22 cellular contexts compared by ENCODE assay signal in the genomic region with DNA sequence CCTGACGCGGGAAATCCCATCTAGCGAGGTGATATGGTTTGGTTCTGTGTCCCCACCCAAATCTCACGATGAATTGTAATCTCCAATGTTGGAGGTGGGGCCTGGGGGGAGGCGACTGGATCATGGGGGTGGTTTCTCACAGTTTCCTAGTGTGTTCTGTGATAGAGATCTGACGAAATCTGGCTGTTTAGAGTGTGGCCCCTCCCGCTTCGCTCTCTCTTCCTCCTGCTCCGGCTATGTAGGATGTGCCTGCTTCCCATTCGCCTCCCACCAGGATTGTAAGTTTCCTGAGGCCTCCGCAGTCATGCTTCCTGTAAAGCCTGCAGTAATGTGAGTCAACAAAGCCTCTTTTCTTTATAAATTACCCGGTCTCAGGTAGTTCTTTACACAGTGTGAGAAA. TPM values are rescaled to one million over a fixed set of nuclear protein-coding genes. Genes with fewer than 3 reads are reported as not detected.
DNase-seq lines count a peak whose midpoint lies in the region; ATAC-seq and TF ChIP-seq lines count a peak whose summit lies in the region.
"Had no signal": no experiment of that assay in that cellular context is flagged by ENCODE, and none has a peak within 500 bp of the region (broad histone marks: within the 10 kb centered on the region; RNA-seq: fewer than 3 reads in every experiment).

No MANE protein-coding gene starts in this region.

- peak overlapping the region; percentile 36 for H3K27ac ChIP-seq in WERI-Rb-1
- no peak overlapping the region for H3K27ac ChIP-seq in CD4-positive, alpha-beta memory T cell (ENCODE audit: low read depth, low read length)
- H3K27ac ChIP-seq: BLaER1 had no signal

- POLR2A ChIA-PET in CD4-positive, alpha-beta memory T cell (lab: Charles Lee; ENCODE audit: partially characterized antibody), result no interaction called here

- DNase-seq in CD1c-positive myeloid dendritic cell (ENCODE audit: extremely low spot score), result peak; percentile 40
- peak; percentile 10 for DNase-seq in HT1080 (ENCODE audit: low read depth)
- DNase-seq in WERI-Rb-1, result no peak
- peak; percentile 60 to 68 for DNase-seq in lung microvascular endothelial cell (ENCODE audit: low read depth in 2 of 2)
- no peak for DNase-seq in stimulated activated naive CD4-positive, alpha-beta T cell (lab: John Stamatoyannopoulos, UW)
- no peak for DNase-seq in NCI-H1105 (lab: John Stamatoyannopoulos, UW)
- DNase-seq in CD4-positive, alpha-beta memory T cell, result no peak
- DNase-seq: ACHN; Calu3; CD8-positive, alpha-beta T cell; NCI-H1436 treated with DMSO at 0.1 percent for 48 hours; NCI-H2029 treated with DMSO at 0.1 percent for 48 hours; NCI-H510A treated with DMSO at 0.1 percent for 48 hours had no signal

- H3K36me3 ChIP-seq in WERI-Rb-1, result peaks cover 52% of the 10 kb centered on the region
- no peaks in the 10 kb centered on the region for H3K36me3 ChIP-seq in CD4-positive, alpha-beta memory T cell (ENCODE audit: insufficient read depth, low read length)

- H3K9me3 Mint-ChIP-seq in CD4-positive, alpha-beta memory T cell, result no peaks in the 10 kb centered on the region
- H3K9me3 Mint-ChIP-seq: CD8-positive, alpha-beta T cell; T-helper 1 cell treated with Interleukin-12 subunit alpha and Interleukin-12 subunit beta and Interleukin-4 antibody, amounts not matched to agents 30 μg/mL and 1 μg/mL, for 36 hours had no signal

- H3K27ac Mint-ChIP-seq in CD4-positive, alpha-beta memory T cell, result no peak overlapping the region
- H3K27ac Mint-ChIP-seq: CD8-positive, alpha-beta T cell; T-helper 1 cell treated with Interleukin-12 subunit alpha and Interleukin-12 subunit beta and Interleukin-4 antibody, amounts not matched to agents 30 μg/mL and 1 μg/mL, for 36 hours had no signal

- H3K4me1 ChIP-seq in CD4-positive, alpha-beta memory T cell (ENCODE audit: insufficient read depth, low read length), result no peaks in the 10 kb centered on the region

- no peaks in the 10 kb centered on the region for H3K27me3 ChIP-seq in WERI-Rb-1 (ENCODE audit: insufficient read depth, low read depth, severe bottlenecking)
- H3K27me3 ChIP-seq in CD4-positive, alpha-beta memory T cell (ENCODE audit: insufficient read depth, low read length), result no peaks in the 10 kb centered on the region
- H3K27me3 ChIP-seq: BLaER1, MG63 had no signal

- no peak for ATAC-seq in GM18868 (IDR thresholded peaks at IDR 0.05; ENCODE audit: unreplicated experiment)
- ATAC-seq: CD8-positive, alpha-beta T cell; K562 had no signal

- no peak overlapping the region for H3K4me3 ChIP-seq in WERI-Rb-1 (ENCODE audit: low read depth, low read length)
- H3K4me3 ChIP-seq in CD4-positive, alpha-beta memory T cell (ENCODE audit: low read length in 2 of 2), result no peak overlapping the region
- H3K4me3 ChIP-seq: BLaER1, K562, MG63 had no signal

- H3K4me1 Mint-ChIP-seq in CD4-positive, alpha-beta memory T cell, result peaks cover 0 to 1% (median 0%) of the 10 kb centered on the region in 4 donors

- H3K9me3 ChIP-seq in WERI-Rb-1 (ENCODE audit: severe bottlenecking), result no peaks in the 10 kb centered on the region
- no peaks in the 10 kb centered on the region for H3K9me3 ChIP-seq in CD4-positive, alpha-beta memory T cell (ENCODE audit: control insufficient read depth in 1 of 2, low read length in 2 of 2)
- H3K9me3 ChIP-seq: MG63 had no signal

- H3K27me3 Mint-ChIP-seq in CD4-positive, alpha-beta memory T cell, result no peaks in the 10 kb centered on the region

- no peak overlapping the region for H3K4me3 Mint-ChIP-seq in CD4-positive, alpha-beta memory T cell
- H3K4me3 Mint-ChIP-seq: CD8-positive, alpha-beta T cell; T-helper 1 cell treated with Interleukin-12 subunit alpha and Interleukin-12 subunit beta and Interleukin-4 antibody, amounts not matched to agents 30 μg/mL and 1 μg/mL, for 36 hours had no signal

- peaks cover 0 to 1% of the 10 kb centered on the region in 2 donors for H3K36me3 Mint-ChIP-seq in CD4-positive, alpha-beta memory T cell
- H3K36me3 Mint-ChIP-seq: CD8-positive, alpha-beta T cell had no signal

- no peak for TF ChIP-seq CTCF in WERI-Rb-1 (IDR thresholded peaks at IDR 0.05; ENCODE audit: low read depth, low read length)

- CTCF ChIA-PET in CD4-positive, alpha-beta memory T cell (lab: Charles Lee; ENCODE audit: partially characterized antibody), result no interaction called here

- intact Hi-C loops in CD4-positive, alpha-beta memory T cell (cut with micrococcal nuclease), result no loop called here

RNA-seq across cellular contexts. Expression of a gene that starts 31.6 kb away (rescaled TPM):
- 3.3 and 5.0 TPM in 2 replicates for total RNA-seq in HT1080 (2014; rRNA removed; shearing (Covaris generic))
- polyA plus RNA-seq in HT1080 (2015; cell fraction: cytosol; rRNA removed), result 4.7 and 6.4 TPM in 2 replicates
- polyA plus RNA-seq in HT1080 (2015; cell fraction: nucleus; rRNA removed), result 17.9 and 18.8 TPM in 2 replicates
- 10.7 and 17.5 TPM in 2 replicates for total RNA-seq in lung microvascular endothelial cell
- total RNA-seq in CD4-positive, alpha-beta memory T cell, result 1 to 10 TPM; 5.5 to 7.3 TPM
- 1 to 10 TPM; 3.3 to 3.8 TPM for polyA plus RNA-seq in CD4-positive, alpha-beta memory T cell

RNA-seq across cellular contexts. Expression of a gene that starts 31.9 kb away (rescaled TPM):
- 5.7 and 7.0 TPM in 2 replicates for total RNA-seq in HT1080 (2014; rRNA removed; shearing (Covaris generic))
- 6.9 TPM in 2 replicates for polyA plus RNA-seq in HT1080 (2015; cell fraction: cytosol; rRNA removed)
- 20.6 and 24.2 TPM in 2 replicates for polyA plus RNA-seq in HT1080 (2015; cell fraction: nucleus; rRNA removed)
- 5.9 and 9.5 TPM in 2 replicates for total RNA-seq in lung microvascular endothelial cell
- 10 to 100 TPM; 27.3 to 33.8 TPM for total RNA-seq in CD4-positive, alpha-beta memory T cell
- polyA plus RNA-seq in CD4-positive, alpha-beta memory T cell, result 1 to 10 TPM in 1 of 2 donors, under 1 TPM in 1; 0.55 to 5.1 TPM

RNA-seq across cellular contexts. Expression of a gene that starts 46.8 kb away (rescaled TPM):
- 35.7 and 37.2 TPM in 2 replicates for total RNA-seq in HT1080 (2014; rRNA removed; shearing (Covaris generic))
- 27.4 and 30.2 TPM in 2 replicates for polyA plus RNA-seq in HT1080 (2015; cell fraction: cytosol; rRNA removed)
- polyA plus RNA-seq in HT1080 (2015; cell fraction: nucleus; rRNA removed), result 18.9 and 21.2 TPM in 2 replicates
- total RNA-seq in lung microvascular endothelial cell, result 89.6 and 101 TPM in 2 replicates
- 100 to 1,000 TPM; 124 to 125 TPM for total RNA-seq in CD4-positive, alpha-beta memory T cell
- polyA plus RNA-seq in CD4-positive, alpha-beta memory T cell, result 10 to 100 TPM; 95.9 to 97.1 TPM
- total RNA-seq: Calu3, G401, HepG2, LHCN-M2, RPMI7951 had no signal
- polyA plus RNA-seq: HepG2 had no signal

Comparison
In these comparisons a context has a peak if more than half of its experiments do, and no peak if none do; other contexts are left out.
1. DNase-seq: peak in CD1c-positive myeloid dendritic cell (single experiment), HT1080 (single experiment) and lung microvascular endothelial cell (2 of 2); none in WERI-Rb-1 (single experiment), stimulated activated naive CD4-positive, alpha-beta T cell (0 of 6), NCI-H1105 (single experiment) and CD4-positive, alpha-beta memory T cell (0 of 5).